13 cellular contexts compared by ENCODE assay signal in genomic region chr2:69017080-69017479, GRCh38. TPM values are rescaled to one million over a fixed set of nuclear protein-coding genes. Genes with fewer than 3 reads are reported as not detected.
DNase-seq lines count a peak whose midpoint lies in the region; ATAC-seq, FAIRE-seq and TF ChIP-seq lines count a peak whose summit lies in the region.
"Had no signal": no experiment of that assay in that cellular context is flagged by ENCODE, and none has a peak within 500 bp of the region (broad histone marks: within the 10 kb centered on the region; RNA-seq: fewer than 3 reads in every experiment).

No MANE protein-coding gene starts in this region.

- peaks cover 8% of the 10 kb centered on the region for H3K4me1 ChIP-seq in IMR-90 (ENCODE audit: control insufficient read depth, insufficient read depth, low read length)

- H2BK15ac ChIP-seq in IMR-90 (ENCODE audit: low read depth, low read length), result peak overlapping the region; percentile 38; the same call in 1 of the 3 replicates

- H2AK5ac ChIP-seq in IMR-90 (ENCODE audit: low read depth, low read length), result peak overlapping the region; percentile 40; the same call in 1 of the 2 replicates

- peaks cover 29% of the 10 kb centered on the region for H3K9me1 ChIP-seq in IMR-90 (ENCODE audit: insufficient read depth, low read length)

- ATAC-seq in IMR-90 (ENCODE audit: low read depth), result peak; percentile 4; the same call in 1 of the 2 replicates

- H2BK120ac ChIP-seq in IMR-90 (ENCODE audit: low read depth, low read length), result peak overlapping the region; percentile 55; the same call in 1 of the 2 replicates

- intact Hi-C loops in IMR-90 (cut with micrococcal nuclease), result loop anchor here (10.0 kb wide), 1 partner anchor 552 kb away; the partner anchor contains the start of genes APLF and FBXO48

- H2BK5ac ChIP-seq in IMR-90 (ENCODE audit: low read depth, low read length, poor library complexity, severe bottlenecking), result no peak overlapping the region

- H4K91ac ChIP-seq in IMR-90 (ENCODE audit: insufficient read depth, low read depth, low read length), result no peak overlapping the region

- H4K8ac ChIP-seq in IMR-90 (ENCODE audit: low read depth in 2 of 2, low read length in 2 of 2), result no peak overlapping the region; a peak in 1 of 4 replicates

- TF ChIP-seq POLR2A in IMR-90 (IDR thresholded peaks at IDR 0.05; ENCODE audit: low read depth, low read length) (no peak), GM12892 (IDR thresholded peaks at IDR 0.05; ENCODE audit: low read depth, low read length) (no peak)

- DNase-seq in ACHN (peak; percentile 31), IMR-90 (peak; percentile 70), coronary artery (ENCODE audit: low spot score) (no peak), myocyte (ENCODE audit: low read depth) (peak; percentile 75), GM12892 (ENCODE audit: insufficient read length) (no peak), T-helper 9 cell (no peak)
- DNase-seq in stimulated activated CD4-positive, alpha-beta T cell treated with anti-CD3 and anti-CD28 coated beads, Interleukin-4, amount 100 ng/mL, for 24 hours, result no peak
- DNase-seq in effector CD4-positive, alpha-beta T cell, result no peak
- DNase-seq: CD4-positive, alpha-beta memory T cell had no signal

- in situ Hi-C loops in ACHN (cut with HindIII; ENCODE audit: low pct_ligation_motif_present, low pct_unique_long_range_greater_than_20kb, low sequenced_read_pairs) (no loop called here), IMR-90 (cut with MboI; ENCODE audit: low sequenced_read_pairs) (loop anchor here (10.0 kb wide), 1 partner anchor 158 kb away; no protein-coding TSS in a partner anchor)

- peak overlapping the region; percentile 43; the same call in 1 of the 2 replicates for H3K56ac ChIP-seq in IMR-90 (ENCODE audit: extremely low read depth, insufficient read depth, low read length)

- H4K20me1 ChIP-seq in IMR-90 (ENCODE audit: insufficient read depth, low read length), result peaks cover 56% of the 10 kb centered on the region

- H3K18ac ChIP-seq in IMR-90 (ENCODE audit: low read depth, low read length), result no peak overlapping the region

- no peak for TF ChIP-seq CTCF in IMR-90 (conservative IDR thresholded peaks at IDR 0.05; ENCODE audit: low read depth, low read length)
- no peak for TF ChIP-seq CTCF in coronary artery (IDR thresholded peaks at IDR 0.05)

- POLR2A ChIA-PET in IMR-90 (lab: Charles Lee; ENCODE audit: unreplicated experiment), result no interaction called here

- peak overlapping the region; percentile 23; the same call in 1 of the 2 replicates for H3K4me3 ChIP-seq in IMR-90 (ENCODE audit: insufficient read depth, low read depth, low read length)
- peak overlapping the region; percentile 95 for H3K4me3 ChIP-seq in coronary artery
- H3K4me3 ChIP-seq: SJSA1, tibial nerve had no signal

- no peak overlapping the region for H4K5ac ChIP-seq in IMR-90 (ENCODE audit: low read depth, low read length)

- peak overlapping the region; percentile 80 for H3K23ac ChIP-seq in IMR-90 (ENCODE audit: low read depth, low read length)

- FAIRE-seq in GM12892 (lab: Jason Lieb, UNC), result no peak
- FAIRE-seq: frontal cortex had no signal

- peak overlapping the region; percentile 20; the same call in 1 of the 2 replicates for H2BK20ac ChIP-seq in IMR-90 (ENCODE audit: low read depth, low read length)

- peak overlapping the region; percentile 44 for H3K9ac ChIP-seq in IMR-90 (ENCODE audit: low read depth, low read length)

- CTCF ChIA-PET in IMR-90 (lab: Yijun Ruan, JAX), result no interaction called here

- peak overlapping the region; percentile 85 for H3K4me2 ChIP-seq in IMR-90 (ENCODE audit: low read depth, low read length)

- BruUV-seq in IMR-90 (replicated peaks; lab: Mats Ljungman, UMichigan), result no TSS peak

- H3K4ac ChIP-seq in IMR-90 (ENCODE audit: low read depth, low read length), result peak overlapping the region; percentile 65; the same call in 1 of the 2 replicates

- H3K27me3 ChIP-seq in IMR-90 (ENCODE audit: control insufficient read depth, insufficient read depth, low read length), result no peaks in the 10 kb centered on the region
- H3K27me3 ChIP-seq: SJSA1, tibial nerve had no signal

- TF ChIP-seq RAD21 in IMR-90 (IDR thresholded peaks at IDR 0.05; ENCODE audit: low read length), result no peak

- H3K14ac ChIP-seq in IMR-90 (replicated peaks; ENCODE audit: low read depth, low read length), result peak overlapping the region; percentile 61

- H3K36me3 ChIP-seq in IMR-90 (ENCODE audit: control insufficient read depth, insufficient read depth, low read length), result peaks cover 11% of the 10 kb centered on the region
- H3K36me3 ChIP-seq: tibial nerve had no signal

- H3K79me1 ChIP-seq in IMR-90 (ENCODE audit: low read depth in 1 of 2, low read length in 2 of 2), result peaks cover 37 to 65% of the 10 kb centered on the region in 2 experiments

- dilution Hi-C loops in IMR-90 (cut with HindIII; ENCODE audit: low sequenced_read_pairs, unreplicated experiment), result loop anchor here (25.0 kb wide), 1 partner anchor 295 kb away; no protein-coding TSS in a partner anchor

- H3K9me3 ChIP-seq in IMR-90 (ENCODE audit: control insufficient read depth, insufficient read depth, low read length), result no peaks in the 10 kb centered on the region
- H3K9me3 ChIP-seq: SJSA1, tibial nerve had no signal

- H3K27ac ChIP-seq in IMR-90 (ENCODE audit: insufficient read depth, low read length) (peak overlapping the region; percentile 51; the same call in 1 of the 2 replicates), coronary artery (peak overlapping the region; percentile 13 to 76)
- H3K27ac ChIP-seq: SJSA1, tibial nerve had no signal

- WGBS in IMR-90 (ENCODE audit: extremely low coverage in 2 of 2, insufficient read length in 1 of 2), 2 experiments, result no CpG with 5 or more reads among the region's 5 CpGs

- peak overlapping the region; percentile 21 for H2AK9ac ChIP-seq in IMR-90 (replicated peaks; ENCODE audit: low read depth, low read length, poor library complexity)

- H2AFZ ChIP-seq in IMR-90 (replicated peaks; ENCODE audit: low read length, poor library complexity), result no peak overlapping the region

TF ChIP-seq in IMR-90, 13 proteins besides CTCF, POLR2A, EP300 and RAD21:
- TF ChIP-seq NFE2L2 (IDR thresholded peaks at IDR 0.05; ENCODE audit: low read depth, low read length) (peak; percentile 93), MAFK (IDR thresholded peaks at IDR 0.05; ENCODE audit: low read depth, low read length) (peak; percentile 98), MXI1 (IDR thresholded peaks at IDR 0.05; ENCODE audit: borderline replicate concordance, low read depth, low read length) (no peak)

RNA-seq across cellular contexts. Expression of gene ANTXR1, which starts 4.1 kb away (rescaled TPM):
- total RNA-seq in IMR-90 (2012; rRNA removed) (27.2 and 29.2 TPM in 2 replicates), myocyte (91.9 and 94.7 TPM in 2 replicates)
- 32.8 and 36.9 TPM in 2 replicates for polyA plus RNA-seq in IMR-90 (2012; rRNA removed)
- 19.6 and 25.2 TPM in 2 replicates for polyA plus RNA-seq in IMR-90 (2012; cell fraction: cytosol; rRNA removed)
- 8.1 and 32.8 TPM in 2 replicates for polyA plus RNA-seq in IMR-90 (2012; cell fraction: nucleus; rRNA removed; ENCODE audit: low replicate concordance)
- 432 TPM for polyA plus RNA-seq in myocyte (2012)
- polyA plus RNA-seq in GM12892 (2012; ENCODE audit: missing spikeins), result not detected
- polyA plus RNA-seq: CD4-positive, alpha-beta memory T cell had no signal

RNA-seq across cellular contexts. Expression of gene GKN1, which starts 42.6 kb away (rescaled TPM):
- total RNA-seq in IMR-90 (2012; rRNA removed) (not detected in 2 replicates), myocyte (not detected in 2 replicates)
- not detected in 2 replicates for polyA plus RNA-seq in IMR-90 (2012; rRNA removed)
- polyA plus RNA-seq in IMR-90 (2012; cell fraction: cytosol; rRNA removed), result 0.13 TPM in 1 of 2 replicates, not detected in the other
- polyA plus RNA-seq in IMR-90 (2012; cell fraction: nucleus; rRNA removed; ENCODE audit: low replicate concordance), result 0.62 TPM in 1 of 2 replicates, not detected in the other
- polyA plus RNA-seq in myocyte (2012), result 0.10 TPM
- not detected for polyA plus RNA-seq in GM12892 (2012; ENCODE audit: missing spikeins)
- total RNA-seq: CD4-positive, alpha-beta memory T cell; cerebellum; frontal cortex; SJSA1; tibial nerve had no signal
- polyA plus RNA-seq: CD4-positive, alpha-beta memory T cell had no signal

Comparison
In these comparisons a context has a peak if more than half of its experiments do, and no peak if none do; other contexts are left out.
1. DNase-seq: peak in ACHN (single experiment), IMR-90 (single experiment) and myocyte (single experiment); none in coronary artery (single experiment), stimulated activated CD4-positive, alpha-beta T cell treated with anti-CD3 and anti-CD28 coated beads, Interleukin-4, amount 100 ng/mL, for 24 hours (single experiment), GM12892 (single experiment), effector CD4-positive, alpha-beta T cell (single experiment) and T-helper 9 cell (single experiment).